In genomic region chr1:227906550-227906991, GRCh38 we compare ENCODE assay signal across 18 cellular contexts. TPM values are rescaled to one million over a fixed set of nuclear protein-coding genes. Genes with fewer than 3 reads are reported as not detected.
"Had no signal": no experiment of that assay in that cellular context is flagged by ENCODE, and none has a peak within 500 bp of the region (broad histone marks: within the 10 kb centered on the region; RNA-seq: fewer than 3 reads in every experiment).

No MANE protein-coding gene starts in this region.

- H3K36me3 ChIP-seq: MG63, SJSA1 had no signal

- H3K27ac ChIP-seq: SJSA1, SK-N-MC had no signal

- H3K27me3 ChIP-seq: MG63, SJSA1 had no signal

- H3K4me3 ChIP-seq: MG63, SJSA1, SK-N-MC had no signal

- DNase-seq: KG1, MG63, NCI-H1092 treated with DMSO at 0.1 percent for 48 hours, NCI-H1436, NCI-H1694, NCI-H187 treated with DMSO at 0.1 percent for 48 hours, NCI-H2029 treated with DMSO at 0.1 percent for 48 hours, NCI-H345, NCI-H446 treated with DMSO at 0.1 percent for 48 hours, NCI-H510A treated with DMSO at 0.1 percent for 48 hours, NCI-H526 treated with DMSO at 0.1 percent for 48 hours, NCI-H774, Right ventricle myocardium superior, RPMI8226, SIG-M5 had no signal

- H3K9me3 ChIP-seq: MG63, SJSA1 had no signal

RNA-seq across cellular contexts. Expression of gene WNT9A, which starts 41.2 kb away (rescaled TPM):
- total RNA-seq: HT-29 had no signal
